ENCODE assay signal across 9 cellular contexts in the genomic region with DNA sequence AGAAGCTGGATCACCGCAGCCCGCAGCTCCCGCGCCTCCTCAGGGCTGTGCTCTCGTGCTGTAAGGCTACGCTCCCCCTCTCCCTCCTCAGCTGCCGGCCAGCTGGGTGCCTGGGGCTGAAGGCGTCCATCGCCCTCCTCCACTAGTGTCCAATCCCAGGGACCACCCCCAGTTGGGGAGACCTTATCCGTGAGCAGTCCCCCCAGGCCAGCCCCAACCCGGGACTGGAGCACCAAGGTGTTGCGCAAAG. TPM values are rescaled to one million over a fixed set of nuclear protein-coding genes. Genes with fewer than 3 reads are reported as not detected.
DNase-seq lines count a peak whose midpoint lies in the region; ATAC-seq, FAIRE-seq and TF ChIP-seq lines count a peak whose summit lies in the region.
"Had no signal": no experiment of that assay in that cellular context is flagged by ENCODE, and none has a peak within 500 bp of the region (broad histone marks: within the 10 kb centered on the region; RNA-seq: fewer than 3 reads in every experiment).

No MANE protein-coding gene starts in this region.

- SMC1A ChIA-PET in GM12878 (lab: Charles Lee; ENCODE audit: uncharacterized antibody, unreplicated experiment): interaction anchor here (1.2 to 2.5 kb wide), 10 partner anchors 9 to 105 kb away, joined by 3 to 41 read pairs (median 5); a partner anchor contains a TSS

- H3K36me3 ChIP-seq in GM12878 (ENCODE audit: control insufficient read depth in 2 of 2, insufficient read depth in 2 of 2, low read length in 1 of 2) (peaks cover 3 to 4% of the 10 kb centered on the region in 2 experiments; a peak in 3 of 4 replicates), lower lobe of right lung (peaks cover 36% of the 10 kb centered on the region), upper lobe of left lung (peaks cover 0 to 31% (median 24%) of the 10 kb centered on the region in 4 donors)

- H3K4me1 ChIP-seq in GM12878 (ENCODE audit: control insufficient read depth, insufficient read depth, low read length): peaks cover 16% of the 10 kb centered on the region
- peaks cover 51% of the 10 kb centered on the region for H3K4me1 ChIP-seq in lower lobe of right lung
- peaks cover 41 to 65% (median 55%) of the 10 kb centered on the region in 4 donors for H3K4me1 ChIP-seq in upper lobe of left lung

- no peak for ATAC-seq in activated T-cell treated with anti-CD3 and anti-CD28 coated beads, Interleukin-2, amount 50 U/mL, for 72 hours (replicated peaks in 1 of 2)
- ATAC-seq in GM12878 (no peak), lower lobe of right lung (no peak), upper lobe of left lung (ENCODE audit: low FRiP score in 2 of 2) (peak in 1 of 2 donors; percentile 0)

- CTCF ChIA-PET in GM12878 (lab: Yijun Ruan, JAX): interaction anchor here (0.7 to 8.7 kb wide), 42 partner anchors 9 to 299 kb away, joined by 3 to 192 read pairs (median 6); a partner anchor contains a TSS

- no peak for DNase-seq in activated T-cell treated with anti-CD3 and anti-CD28 coated beads, Interleukin-2, amount 50 U/mL, for 72 hours
- no peak for DNase-seq in activated T-cell treated with anti-CD3 and anti-CD28 coated beads for 4 hours
- no peak for DNase-seq in GM12878 (ENCODE audit: low read depth, low spot score)
- no peak for DNase-seq in lower lobe of right lung
- no peak for DNase-seq in upper lobe of left lung
- DNase-seq in erythroblast (lab: John Stamatoyannopoulos, UW): no peak
- DNase-seq in D721Med (ENCODE audit: insufficient read length, low spot score): no peak
- no peak for DNase-seq in hepatic stellate cell (ENCODE audit: low spot score)

- 76% methylated on average over 12 of the region's 12 CpGs for WGBS in GM12878 (ENCODE audit: insufficient coverage, insufficient replicate concordance, low lambda C conversion rate, missing lambda C conversion rate)
- 84% methylated on average over 11 of the region's 12 CpGs; no CpG with 5 or more reads in 1 of the 2 donors for whole genome bisulfite sequencing in upper lobe of left lung, 2 donors

- H3K4me2 ChIP-seq in GM12878 (ENCODE audit: control insufficient read depth, insufficient read depth): peak overlapping the region; percentile 73

- TF ChIP-seq POLR2A in GM12878 (IDR thresholded peaks at IDR 0.05; ENCODE audit: low read depth, low read length): no peak
- no peak for TF ChIP-seq POLR2A in upper lobe of left lung (IDR thresholded peaks at IDR 0.05)
- TF ChIP-seq POLR2A in erythroblast (IDR thresholded peaks at IDR 0.05; ENCODE audit: low read length): no peak

- TF ChIP-seq RAD21 in GM12878 (IDR thresholded peaks at IDR 0.05; ENCODE audit: insufficient read depth, low read depth, low read length): no peak

- TF ChIP-seq EP300 in GM12878 (IDR thresholded peaks at IDR 0.05; ENCODE audit: borderline replicate concordance in 1 of 2, control insufficient read depth in 1 of 2, low read depth in 2 of 2, low read length in 2 of 2) (no peak), upper lobe of left lung (IDR thresholded peaks at IDR 0.05) (no peak)

- no peaks in the 10 kb centered on the region for H3K9me3 Mint-ChIP-seq in activated T-cell treated with anti-CD3 and anti-CD28 coated beads, Interleukin-2, amount 50 U/mL, for 72 hours

- peaks cover 0 to 3% of the 10 kb centered on the region in 2 donors for H3K36me3 Mint-ChIP-seq in activated T-cell treated with anti-CD3 and anti-CD28 coated beads, Interleukin-2, amount 50 U/mL, for 72 hours (ENCODE audit: insufficient read depth in 2 of 2)

- POLR2A ChIA-PET in GM12878 (lab: Charles Lee): interaction anchor here (0.6 to 2.3 kb wide), 12 partner anchors 9 to 132 kb away, joined by 3 to 17 read pairs (median 4); a partner anchor contains a TSS

- H3K27ac Mint-ChIP-seq in activated T-cell treated with anti-CD3 and anti-CD28 coated beads, Interleukin-2, amount 50 U/mL, for 72 hours: no peak overlapping the region

- in situ Hi-C loops in GM12878 (cut with MboI): loop anchor here (5.0 kb wide), 2 partner anchors 43 to 67 kb away; a partner anchor contains a TSS

- no peaks in the 10 kb centered on the region; the same call in 1 of the 2 replicates for H4K20me1 ChIP-seq in GM12878 (ENCODE audit: control insufficient read depth, insufficient read depth)

- H3K9me3 ChIP-seq in GM12878 (replicated peaks; ENCODE audit: control insufficient read depth, insufficient read depth, low read length): no peaks in the 10 kb centered on the region
- H3K9me3 ChIP-seq in lower lobe of right lung: no peaks in the 10 kb centered on the region
- H3K9me3 ChIP-seq in upper lobe of left lung: no peaks in the 10 kb centered on the region

- no peak for TF ChIP-seq CTCF in GM12878 (IDR thresholded peaks at IDR 0.05 in 2 of 3, conservative IDR thresholded peaks at IDR 0.05 in 1 of 3; ENCODE audit: control insufficient read depth in 2 of 3, extremely low read depth in 1 of 3, insufficient read depth in 1 of 3, low read depth in 3 of 3, low read length in 3 of 3)
- TF ChIP-seq CTCF in lower lobe of right lung (IDR thresholded peaks at IDR 0.05): no peak
- no peak for TF ChIP-seq CTCF in upper lobe of left lung (IDR thresholded peaks at IDR 0.05)
- TF ChIP-seq CTCF in D721Med (IDR thresholded peaks at IDR 0.05; ENCODE audit: insufficient read depth, missing control alignments): no peak

- peaks cover 10% of the 10 kb centered on the region for H3K79me2 ChIP-seq in GM12878 (ENCODE audit: control insufficient read depth, insufficient read depth, low read length)

- H3K4me1 Mint-ChIP-seq in activated T-cell treated with anti-CD3 and anti-CD28 coated beads, Interleukin-2, amount 50 U/mL, for 72 hours (ENCODE audit: low read depth): peaks cover 24% of the 10 kb centered on the region

- H2AFZ ChIP-seq in GM12878 (ENCODE audit: control insufficient read depth, low read depth, low read length): no peak overlapping the region

- intact Hi-C loops in GM12878 (cut with micrococcal nuclease; ENCODE audit: unreplicated experiment) (no loop called here), lower lobe of right lung (cut with DNase I) (no loop called here)

- H3K27me3 ChIP-seq in GM12878 (replicated peaks in 1 of 2; ENCODE audit: control insufficient read depth in 2 of 2, insufficient read depth in 2 of 2, low read length in 1 of 2) (no peaks in the 10 kb centered on the region), lower lobe of right lung (ENCODE audit: low read depth) (no peaks in the 10 kb centered on the region), upper lobe of left lung (no peaks in the 10 kb centered on the region)

- H3K4me3 Mint-ChIP-seq in activated T-cell treated with anti-CD3 and anti-CD28 coated beads, Interleukin-2, amount 50 U/mL, for 72 hours: peak overlapping the region; percentile 87 to 92

- BruUV-seq in GM12878 (replicated peaks; lab: Mats Ljungman, UMichigan): no TSS peak

- FAIRE-seq in GM12878 (lab: Jason Lieb, UNC): no peak
- FAIRE-seq in D721Med (lab: Jason Lieb, UNC): no peak
- FAIRE-seq: TTC549 had no signal

- RAD21 ChIA-PET in GM12878 (lab: Charles Lee; ENCODE audit: unreplicated experiment): interaction anchor here (0.6 to 5.4 kb wide), 25 partner anchors 9 to 356 kb away, joined by 3 to 91 read pairs (median 4); a partner anchor contains a TSS

- peak overlapping the region; percentile 57 for H3K9ac ChIP-seq in GM12878 (ENCODE audit: control insufficient read depth, insufficient read depth, low read length)

- peaks cover 20% of the 10 kb centered on the region for H3K27me3 Mint-ChIP-seq in activated T-cell treated with anti-CD3 and anti-CD28 coated beads, Interleukin-2, amount 50 U/mL, for 72 hours (ENCODE audit: low read depth)

- H3K4me3 ChIP-seq in GM12878 (peak overlapping the region; percentile 80), lower lobe of right lung (peak overlapping the region; percentile 73), upper lobe of left lung (peak overlapping the region; percentile 80 to 98 (median 92))

- H3K27ac ChIP-seq in GM12878 (ENCODE audit: control insufficient read depth, insufficient read depth): peak overlapping the region; percentile 4; the same call in 1 of the 2 replicates
- peak overlapping the region; percentile 94 for H3K27ac ChIP-seq in lower lobe of right lung
- H3K27ac ChIP-seq in upper lobe of left lung: peak overlapping the region; percentile 93 to 99 (median 96)

RNA-seq across cellular contexts. Expression of a gene that starts 1.2 kb away (rescaled TPM):
- 10 to 100 TPM; 20.0 to 22.4 TPM for total RNA-seq in activated T-cell treated with anti-CD3 and anti-CD28 coated beads, Interleukin-2, amount 50 U/mL, for 72 hours
- 20.5 and 23.5 TPM in 2 replicates for total RNA-seq in GM12878 (2013; cell fraction: nucleolus; rRNA removed)
- total RNA-seq in GM12878 (2014; rRNA removed) (7.0 and 9.1 TPM in 2 replicates), GM12878 (2014; rRNA removed; fragmentation: Illumina TruSeq; extraction: Trizol) (2.3 and 2.7 TPM in 2 replicates), GM12878 (2021) (12.2 and 13.1 TPM in 2 replicates), lower lobe of right lung (46.3 TPM), upper lobe of left lung (10 to 100 TPM; 24.8 to 66.0 (median 46.8) TPM)
- polyA plus RNA-seq in GM12878 (2011; ENCODE audit: low read depth): 3.1 TPM
- polyA plus RNA-seq in GM12878 (2011; rRNA removed) (3.0 and 4.7 TPM in 2 replicates), GM12878 (2014; fragmentation: Illumina TruSeq; extraction: Trizol) (1.4 and 1.9 TPM in 2 replicates), GM12878 (2014; fragmentation: Nextera tagmentation; extraction: Ambion mirVana) (under 1 TPM; 0.47 to 0.55 TPM), GM12878 (2014; rRNA removed) (7.6 and 8.2 TPM in 2 replicates), GM12878 (2016; fragmentation: Nextera tagmentation; extraction: Ambion mirVana) (1 to 10 TPM; 4.9 to 8.5 TPM)
- polyA plus RNA-seq in GM12878 (2011; cell fraction: cytosol; rRNA removed): 7.1 and 9.5 TPM in 2 replicates
- polyA plus RNA-seq in GM12878 (2011; cell fraction: nucleus; rRNA removed): 27.2 and 28.1 TPM in 2 replicates
- polyA plus RNA-seq in GM12878 (2012): 5.8 and 5.9 TPM in 2 replicates
- polyA minus RNA-seq in GM12878 (2011; rRNA and poly(A)+ RNA removed): 7.8 and 15.0 TPM in 2 replicates
- polyA minus RNA-seq in GM12878 (2011; cell fraction: cytosol; rRNA and poly(A)+ RNA removed): 7.2 and 7.9 TPM in 2 replicates
- polyA minus RNA-seq in GM12878 (2011; cell fraction: nucleus; rRNA and poly(A)+ RNA removed): 15.8 and 21.7 TPM in 2 replicates

RNA-seq across cellular contexts. Expression of a gene that starts 7.3 kb away (rescaled TPM):
- total RNA-seq in activated T-cell treated with anti-CD3 and anti-CD28 coated beads, Interleukin-2, amount 50 U/mL, for 72 hours: under 1 TPM in 1 of 2 donors, not detected in 1; 0.16 TPM
- 1.3 and 2.3 TPM in 2 replicates for total RNA-seq in GM12878 (2013; cell fraction: nucleolus; rRNA removed)
- total RNA-seq in GM12878 (2014; rRNA removed) (0.11 TPM in 1 of 2 replicates, not detected in the other), GM12878 (2014; rRNA removed; fragmentation: Illumina TruSeq; extraction: Trizol) (0.04 TPM in 1 of 2 replicates, not detected in the other), GM12878 (2021) (not detected in 2 replicates), lower lobe of right lung (0.89 TPM), upper lobe of left lung (1 to 10 TPM in 2 of 6 donors, under 1 TPM in 4; under 0.01 to 2.2 (median 0.77) TPM)
- not detected for polyA plus RNA-seq in GM12878 (2011; ENCODE audit: low read depth)
- polyA plus RNA-seq in GM12878 (2011; rRNA removed) (0.48 and 0.96 TPM in 2 replicates), GM12878 (2014; fragmentation: Illumina TruSeq; extraction: Trizol) (not detected in 2 replicates), GM12878 (2014; fragmentation: Nextera tagmentation; extraction: Ambion mirVana) (not detected), GM12878 (2014; rRNA removed) (0.04 and 0.09 TPM in 2 replicates), GM12878 (2016; fragmentation: Nextera tagmentation; extraction: Ambion mirVana) (not detected)
- polyA plus RNA-seq in GM12878 (2011; cell fraction: cytosol; rRNA removed): 1.3 and 1.5 TPM in 2 replicates
- 2.6 and 3.1 TPM in 2 replicates for polyA plus RNA-seq in GM12878 (2011; cell fraction: nucleus; rRNA removed)
- polyA plus RNA-seq in GM12878 (2012): 0.09 and 0.27 TPM in 2 replicates
- 1.2 and 2.4 TPM in 2 replicates for polyA minus RNA-seq in GM12878 (2011; rRNA and poly(A)+ RNA removed)
- polyA minus RNA-seq in GM12878 (2011; cell fraction: cytosol; rRNA and poly(A)+ RNA removed): 0.31 and 0.53 TPM in 2 replicates
- polyA minus RNA-seq in GM12878 (2011; cell fraction: nucleus; rRNA and poly(A)+ RNA removed): 1.8 and 1.9 TPM in 2 replicates

RNA-seq across cellular contexts. Expression of a gene that starts 54.2 kb away (rescaled TPM):
- total RNA-seq in activated T-cell treated with anti-CD3 and anti-CD28 coated beads, Interleukin-2, amount 50 U/mL, for 72 hours: 1 to 10 TPM; 2.2 to 4.6 TPM
- total RNA-seq in GM12878 (2013; cell fraction: nucleolus; rRNA removed): 0.51 and 0.54 TPM in 2 replicates
- 0.11 and 0.54 TPM in 2 replicates for total RNA-seq in GM12878 (2014; rRNA removed)
- not detected in 2 replicates for total RNA-seq in GM12878 (2014; rRNA removed; fragmentation: Illumina TruSeq; extraction: Trizol)
- total RNA-seq in GM12878 (2021): 0.16 and 0.41 TPM in 2 replicates
- 0.96 TPM for polyA plus RNA-seq in GM12878 (2011; ENCODE audit: low read depth)
- 0.05 TPM in 1 of 2 replicates, not detected in the other for polyA plus RNA-seq in GM12878 (2011; rRNA removed)
- 0.08 and 0.10 TPM in 2 replicates for polyA plus RNA-seq in GM12878 (2011; cell fraction: cytosol; rRNA removed)
- polyA plus RNA-seq in GM12878 (2011; cell fraction: nucleus; rRNA removed): 0.57 and 0.93 TPM in 2 replicates
- 1.5 TPM in 2 replicates for polyA plus RNA-seq in GM12878 (2012)
- 0.21 TPM in 1 of 2 replicates, not detected in the other for polyA plus RNA-seq in GM12878 (2014; fragmentation: Illumina TruSeq; extraction: Trizol)
- polyA plus RNA-seq in GM12878 (2014; fragmentation: Nextera tagmentation; extraction: Ambion mirVana): under 1 TPM; 0.04 to 0.06 TPM
- polyA plus RNA-seq in GM12878 (2014; rRNA removed): 0.10 and 0.36 TPM in 2 replicates
- 1 to 10 TPM in 1 of 2 experiments, under 1 TPM in 1; 0.67 to 1.5 TPM for polyA plus RNA-seq in GM12878 (2016; fragmentation: Nextera tagmentation; extraction: Ambion mirVana)
- not detected in 2 replicates for polyA minus RNA-seq in GM12878 (2011; rRNA and poly(A)+ RNA removed)
- not detected in 2 replicates for polyA minus RNA-seq in GM12878 (2011; cell fraction: cytosol; rRNA and poly(A)+ RNA removed)
- polyA minus RNA-seq in GM12878 (2011; cell fraction: nucleus; rRNA and poly(A)+ RNA removed): 0.19 and 0.24 TPM in 2 replicates
- 0.47 TPM for total RNA-seq in lower lobe of right lung
- under 1 TPM in 2 of 6 donors, not detected in 4; 0.37 to 0.69 TPM for total RNA-seq in upper lobe of left lung

RNA-seq across cellular contexts. Expression of a gene that starts 59.0 kb away (rescaled TPM):
- total RNA-seq in activated T-cell treated with anti-CD3 and anti-CD28 coated beads, Interleukin-2, amount 50 U/mL, for 72 hours: 10 to 100 TPM; 35.4 to 37.1 TPM
- 36.0 and 46.3 TPM in 2 replicates for total RNA-seq in GM12878 (2013; cell fraction: nucleolus; rRNA removed)
- 51.9 and 57.9 TPM in 2 replicates for total RNA-seq in GM12878 (2014; rRNA removed)
- total RNA-seq in GM12878 (2014; rRNA removed; fragmentation: Illumina TruSeq; extraction: Trizol): 20.0 and 21.1 TPM in 2 replicates
- 110 and 111 TPM in 2 replicates for total RNA-seq in GM12878 (2021)
- 11.1 TPM for polyA plus RNA-seq in GM12878 (2011; ENCODE audit: low read depth)
- 20.0 and 36.8 TPM in 2 replicates for polyA plus RNA-seq in GM12878 (2011; rRNA removed)
- 52.0 and 70.4 TPM in 2 replicates for polyA plus RNA-seq in GM12878 (2011; cell fraction: cytosol; rRNA removed)
- 54.9 and 57.4 TPM in 2 replicates for polyA plus RNA-seq in GM12878 (2011; cell fraction: nucleus; rRNA removed)
- polyA plus RNA-seq in GM12878 (2012): 35.7 and 41.7 TPM in 2 replicates
- polyA plus RNA-seq in GM12878 (2014; fragmentation: Illumina TruSeq; extraction: Trizol): 7.4 and 9.7 TPM in 2 replicates
- polyA plus RNA-seq in GM12878 (2014; fragmentation: Nextera tagmentation; extraction: Ambion mirVana): 10 to 100 TPM in 1 of 2 experiments, 1 to 10 TPM in 1; 5.0 to 27.1 TPM
- polyA plus RNA-seq in GM12878 (2014; rRNA removed): 57.4 and 71.6 TPM in 2 replicates
- 100 to 1,000 TPM; 141 to 160 TPM for polyA plus RNA-seq in GM12878 (2016; fragmentation: Nextera tagmentation; extraction: Ambion mirVana)
- 6.5 and 12.6 TPM in 2 replicates for polyA minus RNA-seq in GM12878 (2011; rRNA and poly(A)+ RNA removed)
- polyA minus RNA-seq in GM12878 (2011; cell fraction: cytosol; rRNA and poly(A)+ RNA removed): 8.0 and 10.4 TPM in 2 replicates
- 16.8 and 24.6 TPM in 2 replicates for polyA minus RNA-seq in GM12878 (2011; cell fraction: nucleus; rRNA and poly(A)+ RNA removed)
- total RNA-seq in lower lobe of right lung: 44.4 TPM
- total RNA-seq in upper lobe of left lung: 10 to 100 TPM; 35.0 to 81.7 (median 49.1) TPM

Comparison
In these comparisons a context has a peak if more than half of its experiments do, and no peak if none do; other contexts are left out.
1. H3K27ac ChIP-seq: peak in every context shown above with its lines; median percentile 96 in upper lobe of left lung; 94 in lower lobe of right lung; 4 in GM12878.